Comparison of ENCODE assay signal across 20 cellular contexts in the genomic region with DNA sequence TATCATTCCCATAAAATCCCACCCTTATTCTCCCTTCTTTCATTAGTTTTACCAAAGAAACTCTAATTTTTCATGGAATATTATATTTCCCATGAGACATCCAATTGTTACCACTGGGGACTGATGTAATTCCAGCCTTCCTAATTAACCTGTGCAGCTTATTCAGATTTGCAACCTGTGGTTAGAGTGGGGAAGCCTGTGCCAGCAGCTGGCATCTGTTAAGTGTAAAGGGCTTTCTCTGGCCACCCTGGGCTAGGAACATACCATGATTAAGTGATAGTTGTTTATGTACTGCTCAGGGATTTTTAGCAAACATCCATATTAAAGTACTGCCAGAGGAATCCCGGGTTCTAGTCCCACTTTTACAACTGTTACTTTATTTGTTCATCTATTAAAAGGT.
"Had no signal": no experiment of that assay in that cellular context is flagged by ENCODE, and none has a peak within 500 bp of the region (broad histone marks: within the 10 kb centered on the region; RNA-seq: fewer than 3 reads in every experiment).

No MANE protein-coding gene starts in this region.

- H3K4me3 Mint-ChIP-seq: activated naive CD8-positive, alpha-beta T cell treated with anti-CD3 and anti-CD28 coated beads, Interleukin-2, amount 10 ng/mL, durations not matched to agents 7 days and 5 days; immature natural killer cell; naive thymus-derived CD4-positive, alpha-beta T cell; neural progenitor cell had no signal

- H3K4me1 Mint-ChIP-seq: activated naive CD8-positive, alpha-beta T cell treated with anti-CD3 and anti-CD28 coated beads, Interleukin-2, amount 10 ng/mL, durations not matched to agents 7 days and 5 days; immature natural killer cell had no signal

- H3K27ac ChIP-seq: body of pancreas, dorsolateral prefrontal cortex, neural progenitor cell, right atrium auricular region, tibial artery, uterus, VCaP had no signal

- H3K9me3 Mint-ChIP-seq: activated naive CD8-positive, alpha-beta T cell treated with anti-CD3 and anti-CD28 coated beads, Interleukin-2, amount 10 ng/mL, durations not matched to agents 7 days and 5 days; neural progenitor cell had no signal

- H3K36me3 ChIP-seq: neural progenitor cell, right atrium auricular region, tibial artery, uterus had no signal

- H3K4me3 ChIP-seq: body of pancreas, dorsolateral prefrontal cortex, mucosa of descending colon, neural progenitor cell, right atrium auricular region, tibial artery, uterus had no signal

- DNase-seq: activated CD4-positive, alpha-beta T cell treated with anti-CD3 and anti-CD28 coated beads, Interleukin-2, amount 50 U/mL, for 4 hours; activated CD4-positive, CD25-positive, alpha-beta regulatory T cell treated with anti-CD3 and anti-CD28 coated beads, Interleukin-2, amount 50 U/mL, for 72 hours; activated naive CD4-positive, alpha-beta T cell treated with Interleukin-2 at 50 U/mL for 16 hours; activated naive CD8-positive, alpha-beta T cell treated with anti-CD3 and anti-CD28 coated beads, Interleukin-2, amount 10 ng/mL, durations not matched to agents 7 days and 5 days; amygdala; body of pancreas; caudate nucleus; dorsolateral prefrontal cortex; immature natural killer cell; mesenchymal stem cell; mucosa of descending colon; naive thymus-derived CD4-positive, alpha-beta T cell; stimulated activated naive CD8-positive, alpha-beta T cell treated with anti-CD3 and anti-CD28 coated beads, Interleukin-15, Interleukin-2, amounts not matched to agents 100 U/mL and 50 U/mL, for 24 hours; substantia nigra; tibial artery; uterus had no signal

- H3K27me3 Mint-ChIP-seq: progenitor cell of endocrine pancreas had no signal

- H3K4me1 ChIP-seq: body of pancreas, right atrium auricular region, tibial artery, uterus had no signal

- H3K27ac Mint-ChIP-seq: activated naive CD8-positive, alpha-beta T cell treated with anti-CD3 and anti-CD28 coated beads, Interleukin-2, amount 10 ng/mL, durations not matched to agents 7 days and 5 days; immature natural killer cell; neural progenitor cell; progenitor cell of endocrine pancreas had no signal

- H3K9me3 ChIP-seq: body of pancreas, mucosa of descending colon, right atrium auricular region, uterus had no signal

- H3K9ac ChIP-seq: neural progenitor cell had no signal

- H3K36me3 Mint-ChIP-seq: activated naive CD8-positive, alpha-beta T cell treated with anti-CD3 and anti-CD28 coated beads, Interleukin-2, amount 10 ng/mL, durations not matched to agents 7 days and 5 days; immature natural killer cell; neural progenitor cell had no signal

- H3K27me3 ChIP-seq: body of pancreas, dorsolateral prefrontal cortex, neural progenitor cell, right atrium auricular region, tibial artery, uterus had no signal
